ENCODE assay signal across 7 cellular contexts in genomic region chr4:134426821-134427220, GRCh38.
"Had no signal": no experiment of that assay in that cellular context is flagged by ENCODE, and none has a peak within 500 bp of the region (broad histone marks: within the 10 kb centered on the region; RNA-seq: fewer than 3 reads in every experiment).

No MANE protein-coding gene starts in this region.

- ATAC-seq: GM23338, HepG2 had no signal

- H2AFZ ChIP-seq: GM23338 had no signal

- H3K27ac ChIP-seq: HL-60, KMS-11 had no signal

- H3K4me2 ChIP-seq: GM23338, KMS-11 had no signal

- H3K9ac ChIP-seq: KMS-11 had no signal

- DNase-seq: H9, HCEC 1CT, KBM-7 had no signal

- H3K4me3 ChIP-seq: GM23338 had no signal
